Comparison of ENCODE assay signal across 29 cellular contexts in genomic region chr3:125151437-125151806, GRCh38.
A peak's percentile ranks its signal among the peaks of the same experiment; 100 is the strongest.
DNase-seq lines count a peak whose midpoint lies in the region; ATAC-seq and TF ChIP-seq lines count a peak whose summit lies in the region.
"Had no signal": no experiment of that assay in that cellular context is flagged by ENCODE, and none has a peak within 500 bp of the region (broad histone marks: within the 10 kb centered on the region; RNA-seq: fewer than 3 reads in every experiment).

No MANE protein-coding gene starts in this region.

- H3K27ac ChIP-seq in right cardiac atrium (ENCODE audit: low read length) (peak overlapping the region; percentile 45), endodermal cell (ENCODE audit: low read depth, low read length) (no peak overlapping the region), trophoblast cell (ENCODE audit: low read depth, low read length) (no peak overlapping the region)
- H3K27ac ChIP-seq: colonic mucosa, gastrocnemius medialis, hepatocyte, parathyroid adenoma, SJCRH30 had no signal

- DNase-seq in right cardiac atrium (no peak), left ventricle myocardium superior (no peak), endodermal cell (peak; percentile 31), trophoblast cell (no peak), T-helper 17 cell (no peak)
- DNase-seq: activated CD4-positive, alpha-beta memory T cell treated with anti-CD3 and anti-CD28 coated beads, Interleukin-2, amount 10 ng/mL, durations not matched to agents 7 days and 5 days; activated CD4-positive, CD25-positive, alpha-beta regulatory T cell treated with anti-CD3 and anti-CD28 coated beads, Interleukin-2, amount 50 U/mL, for 72 hours; activated CD8-positive, alpha-beta memory T cell treated with anti-CD3 and anti-CD28 coated beads, Interleukin-2, amount 50 U/mL, for 48 hours; activated naive CD4-positive, alpha-beta T cell treated with anti-CD3 and anti-CD28 coated beads, Interleukin-2, amount 50 U/mL, for 16 hours; CD4-positive, alpha-beta T cell; colonic mucosa; gastrocnemius medialis; GOT3; immature natural killer cell; natural killer cell; NCI-H1105; NCI-H1930; SJCRH30; stimulated activated CD4-positive, alpha-beta T cell treated with anti-CD3 and anti-CD28 coated beads, Interleukin-12 subunit alpha, Interleukin-12 subunit beta, amount 100 ng/mL, for 4 hours; stimulated activated CD4-positive, alpha-beta T cell treated with anti-CD3 and anti-CD28 coated beads, Interleukin-4, amount 100 ng/mL, for 1 hour; T-cell had no signal

- H3K79me1 ChIP-seq in trophoblast cell (ENCODE audit: low read length): peaks cover 11% of the 10 kb centered on the region

- H3K4me1 ChIP-seq in right cardiac atrium (ENCODE audit: control insufficient read depth, insufficient read depth, low read length): peaks cover 15% of the 10 kb centered on the region
- no peaks in the 10 kb centered on the region for H3K4me1 ChIP-seq in endodermal cell (ENCODE audit: control insufficient read depth, insufficient read depth, low read length)
- H3K4me1 ChIP-seq in trophoblast cell (ENCODE audit: control insufficient read depth in 1 of 2, insufficient read depth in 2 of 2, low read length in 2 of 2): no peaks in the 10 kb centered on the region
- H3K4me1 ChIP-seq: colonic mucosa, parathyroid adenoma had no signal

- ATAC-seq in right cardiac atrium (peak in 1 of 2 donors; percentile 5), left ventricle myocardium superior (no peak), T-helper 17 cell (no peak), HG02763 (IDR thresholded peaks at IDR 0.05; ENCODE audit: unreplicated experiment) (no peak), HG03139 (IDR thresholded peaks at IDR 0.05; ENCODE audit: unreplicated experiment) (no peak), GM21360 (IDR thresholded peaks at IDR 0.05; ENCODE audit: unreplicated experiment) (no peak)
- ATAC-seq: activated T-helper 17 cell treated with anti-CD3 and anti-CD28 coated beads, Interleukin-2, amount 50 U/mL, for 72 hours; natural killer cell; T-cell had no signal

- H2BK12ac ChIP-seq in trophoblast cell (ENCODE audit: low read length): peak overlapping the region; percentile 37

- no peak overlapping the region for H3K4me2 ChIP-seq in trophoblast cell (ENCODE audit: low read length)
- H3K4me2 ChIP-seq: hepatocyte had no signal

- no peak overlapping the region for H3K4me3 ChIP-seq in right cardiac atrium (ENCODE audit: low read length)
- H3K4me3 ChIP-seq in endodermal cell (ENCODE audit: low read length): no peak overlapping the region
- no peak overlapping the region for H3K4me3 ChIP-seq in trophoblast cell (ENCODE audit: low read depth, low read length)
- H3K4me3 ChIP-seq: colonic mucosa, gastrocnemius medialis, hepatocyte, right atrium auricular region, SJCRH30 had no signal

- H3K27me3 ChIP-seq in right cardiac atrium (ENCODE audit: control insufficient read depth, insufficient read depth) (no peaks in the 10 kb centered on the region), endodermal cell (ENCODE audit: control insufficient read depth, insufficient read depth, low read length, poor library complexity, severe bottlenecking) (no peaks in the 10 kb centered on the region), trophoblast cell (ENCODE audit: insufficient read depth, low read length) (no peaks in the 10 kb centered on the region)
- H3K27me3 ChIP-seq: colonic mucosa, gastrocnemius medialis, hepatocyte, right atrium auricular region, SJCRH30 had no signal

- intact Hi-C loops in right cardiac atrium (cut with DNase I) (no loop called here), left ventricle myocardium superior (cut with micrococcal nuclease) (no loop called here)

- no peak for TF ChIP-seq CTCF in endodermal cell (conservative IDR thresholded peaks at IDR 0.05)

- H3K4me1 Mint-ChIP-seq in endodermal cell (peaks cover 13% of the 10 kb centered on the region), T-helper 17 cell (peaks cover 7% of the 10 kb centered on the region)

- no peaks in the 10 kb centered on the region for H3K79me2 ChIP-seq in trophoblast cell (ENCODE audit: control insufficient read depth, insufficient read depth, low read length, poor library complexity)
- H3K79me2 ChIP-seq: hepatocyte, parathyroid adenoma had no signal

- no peaks in the 10 kb centered on the region for H3K27me3 Mint-ChIP-seq in endodermal cell (ENCODE audit: insufficient read depth)
- H3K27me3 Mint-ChIP-seq in T-helper 17 cell: peaks cover 5% of the 10 kb centered on the region
- H3K27me3 Mint-ChIP-seq: CD4-positive, alpha-beta T cell; T-cell had no signal

- H3K18ac ChIP-seq in trophoblast cell (ENCODE audit: low read length): no peak overlapping the region

- H3K36me3 Mint-ChIP-seq in endodermal cell (ENCODE audit: low read depth): no peaks in the 10 kb centered on the region
- H3K36me3 Mint-ChIP-seq in T-helper 17 cell (ENCODE audit: low read depth): no peaks in the 10 kb centered on the region
- H3K36me3 Mint-ChIP-seq: immature natural killer cell, natural killer cell, T-cell had no signal

- H2AFZ ChIP-seq in trophoblast cell (ENCODE audit: insufficient read depth, low read length, poor library complexity): no peak overlapping the region
- H2AFZ ChIP-seq: hepatocyte, parathyroid adenoma had no signal

- no peak overlapping the region for H4K12ac ChIP-seq in trophoblast cell (ENCODE audit: low read depth, low read length)

- no peak overlapping the region for H3K9ac ChIP-seq in endodermal cell (ENCODE audit: extremely low read depth, low read length, poor library complexity, severe bottlenecking)
- no peak overlapping the region for H3K9ac ChIP-seq in trophoblast cell (ENCODE audit: low read length)
- H3K9ac ChIP-seq: parathyroid adenoma had no signal

- 51% methylated on average over 9 of the region's 9 CpGs for WGBS in right cardiac atrium
- 94% methylated on average over 9 of the region's 9 CpGs for WGBS in endodermal cell (ENCODE audit: insufficient coverage in 1 of 2, insufficient read length in 1 of 2), 2 experiments
- WGBS in trophoblast cell (ENCODE audit: extremely low coverage, insufficient coverage, insufficient read length): no CpG with 5 or more reads among the region's 9 CpGs

- H3K9me3 Mint-ChIP-seq in endodermal cell: no peaks in the 10 kb centered on the region
- H3K9me3 Mint-ChIP-seq: activated CD4-positive, alpha-beta memory T cell treated with anti-CD3 and anti-CD28 coated beads, Interleukin-2, amount 10 ng/mL, durations not matched to agents 7 days and 5 days; activated T-helper 17 cell treated with anti-CD3 and anti-CD28 coated beads, Interleukin-2, amount 50 U/mL, for 72 hours; CD4-positive, alpha-beta T cell; immature natural killer cell; natural killer cell; T-cell had no signal

- H3K14ac ChIP-seq in trophoblast cell (ENCODE audit: low read length): peak overlapping the region; percentile 53

- H2BK5ac ChIP-seq in trophoblast cell (ENCODE audit: low read depth, low read length, poor library complexity): peak overlapping the region; percentile 27

- no peak overlapping the region for H3K4ac ChIP-seq in trophoblast cell (ENCODE audit: low read depth, low read length)

- no peak overlapping the region for H3K23ac ChIP-seq in trophoblast cell (ENCODE audit: low read length)

- peak overlapping the region; percentile 21 for H2BK120ac ChIP-seq in trophoblast cell (ENCODE audit: insufficient read depth, low read length, poor library complexity)

- peak overlapping the region; percentile 66 for H4K91ac ChIP-seq in trophoblast cell (ENCODE audit: low read depth, low read length)

- no peak overlapping the region for H4K8ac ChIP-seq in trophoblast cell (ENCODE audit: low read depth, low read length)

- no peaks in the 10 kb centered on the region for H3K9me3 ChIP-seq in right cardiac atrium (ENCODE audit: control insufficient read depth, low read length)
- H3K9me3 ChIP-seq in endodermal cell (ENCODE audit: control insufficient read depth, low read length): no peaks in the 10 kb centered on the region
- H3K9me3 ChIP-seq in trophoblast cell (ENCODE audit: insufficient read depth, low read depth, low read length): peaks cover 6% of the 10 kb centered on the region
- no peaks in the 10 kb centered on the region for H3K9me3 ChIP-seq in T-helper 17 cell (ENCODE audit: control insufficient read depth, low read length, poor library complexity, severe bottlenecking)
- H3K9me3 ChIP-seq: colonic mucosa, gastrocnemius medialis, right atrium auricular region, SJCRH30 had no signal

- H3K27ac Mint-ChIP-seq in endodermal cell: no peak overlapping the region
- H3K27ac Mint-ChIP-seq in T-helper 17 cell: no peak overlapping the region
- H3K27ac Mint-ChIP-seq: activated CD4-positive, alpha-beta memory T cell treated with anti-CD3 and anti-CD28 coated beads, Interleukin-2, amount 10 ng/mL, durations not matched to agents 7 days and 5 days; activated T-helper 17 cell treated with anti-CD3 and anti-CD28 coated beads, Interleukin-2, amount 50 U/mL, for 72 hours; CD4-positive, alpha-beta T cell; IgD-negative memory B cell; immature natural killer cell; natural killer cell; T-cell had no signal

- peak overlapping the region; percentile 39 for H2AK5ac ChIP-seq in trophoblast cell (ENCODE audit: low read length)

- H3K36me3 ChIP-seq in endodermal cell (ENCODE audit: control insufficient read depth, insufficient read depth, low read length) (no peaks in the 10 kb centered on the region), trophoblast cell (ENCODE audit: control insufficient read depth in 1 of 2, insufficient read depth in 2 of 2, low read length in 2 of 2) (no peaks in the 10 kb centered on the region)
- H3K36me3 ChIP-seq: colonic mucosa, gastrocnemius medialis, right atrium auricular region, SJCRH30 had no signal

- no peak overlapping the region for H3K4me3 Mint-ChIP-seq in endodermal cell
- H3K4me3 Mint-ChIP-seq in T-helper 17 cell: no peak overlapping the region
- H3K4me3 Mint-ChIP-seq: activated CD4-positive, alpha-beta memory T cell treated with anti-CD3 and anti-CD28 coated beads, Interleukin-2, amount 10 ng/mL, durations not matched to agents 7 days and 5 days; activated T-helper 17 cell treated with anti-CD3 and anti-CD28 coated beads, Interleukin-2, amount 50 U/mL, for 72 hours; CD4-positive, alpha-beta T cell; IgD-negative memory B cell; immature natural killer cell; natural killer cell; T-cell had no signal
